Comparison of ENCODE assay signal across 17 cellular contexts in the genomic region with DNA sequence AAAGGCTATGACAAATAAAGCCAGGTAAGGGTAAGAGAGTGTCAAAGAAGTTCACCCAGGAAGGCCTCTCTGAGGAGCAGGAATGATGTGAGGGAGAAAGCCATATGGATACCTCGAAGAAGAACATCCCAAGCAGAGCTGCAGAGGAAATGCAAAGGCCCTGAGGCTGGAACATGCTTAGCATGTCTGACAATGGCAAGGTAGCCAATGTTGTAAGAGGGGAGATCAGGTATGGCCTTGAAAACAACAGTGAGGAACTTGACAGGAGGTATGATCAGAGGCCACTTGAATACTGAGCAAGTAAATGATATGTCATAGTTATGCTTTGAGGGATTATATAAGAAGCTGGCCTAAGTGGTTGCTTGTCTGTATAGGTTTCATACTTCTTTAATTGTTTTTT. TPM values are rescaled to one million over a fixed set of nuclear protein-coding genes. Genes with fewer than 3 reads are reported as not detected.
DNase-seq lines count a peak whose midpoint lies in the region; ATAC-seq and TF ChIP-seq lines count a peak whose summit lies in the region.
"Had no signal": no experiment of that assay in that cellular context is flagged by ENCODE, and none has a peak within 500 bp of the region (broad histone marks: within the 10 kb centered on the region; RNA-seq: fewer than 3 reads in every experiment).

No MANE protein-coding gene starts in this region.

- H3K27ac Mint-ChIP-seq in activated naive CD4-positive, alpha-beta T cell treated with anti-CD3 and anti-CD28 coated beads for 36 hours, result no peak overlapping the region
- H3K27ac Mint-ChIP-seq in activated naive CD4-positive, alpha-beta T cell treated with anti-CD3 and anti-CD28 coated beads, Interleukin-2, amount 50 U/mL, for 72 hours, result no peak overlapping the region
- peak overlapping the region; percentile 26 for H3K27ac Mint-ChIP-seq in central memory CD8-positive, alpha-beta T cell (ENCODE audit: low read depth)
- no peak overlapping the region for H3K27ac Mint-ChIP-seq in stimulated activated naive CD8-positive, alpha-beta T cell treated with anti-CD3 and anti-CD28 coated beads, Interleukin-15, amount 100 ng/mL, for 72 hours

- peaks cover 17% of the 10 kb centered on the region for H3K36me3 Mint-ChIP-seq in activated naive CD4-positive, alpha-beta T cell treated with anti-CD3 and anti-CD28 coated beads for 36 hours (ENCODE audit: low read depth)
- H3K36me3 Mint-ChIP-seq in activated naive CD4-positive, alpha-beta T cell treated with anti-CD3 and anti-CD28 coated beads, Interleukin-2, amount 50 U/mL, for 72 hours, result peaks cover 22 to 27% of the 10 kb centered on the region in 2 donors
- peaks cover 13% of the 10 kb centered on the region for H3K36me3 Mint-ChIP-seq in central memory CD8-positive, alpha-beta T cell (ENCODE audit: insufficient read depth)

- ATAC-seq in activated naive CD4-positive, alpha-beta T cell treated with anti-CD3 and anti-CD28 coated beads, Interleukin-2, amount 50 U/mL, for 72 hours, result no peak
- ATAC-seq in central memory CD8-positive, alpha-beta T cell (replicated peaks; ENCODE audit: extremely low read depth, poor library complexity, severe bottlenecking), result no peak
- ATAC-seq in stimulated activated naive CD8-positive, alpha-beta T cell treated with anti-CD3 and anti-CD28 coated beads, Interleukin-15, amount 100 ng/mL, for 72 hours, result no peak
- ATAC-seq in GM18520 (IDR thresholded peaks at IDR 0.05; ENCODE audit: unreplicated experiment), result no peak
- ATAC-seq: foreskin keratinocyte, HCT116 had no signal

- CTCF ChIA-PET in activated naive CD4-positive, alpha-beta T cell treated with anti-CD3 and anti-CD28 coated beads for 36 hours (lab: Charles Lee), result interaction anchor here (0.5 kb wide), 1 partner anchor 15 kb away, joined by 3 read pairs; no protein-coding TSS in a partner anchor

- H3K9me3 ChIP-seq in esophagus squamous epithelium, result no peaks in the 10 kb centered on the region
- H3K9me3 ChIP-seq: sigmoid colon had no signal

- no peaks in the 10 kb centered on the region for H3K9me3 Mint-ChIP-seq in activated naive CD4-positive, alpha-beta T cell treated with anti-CD3 and anti-CD28 coated beads for 36 hours
- no peaks in the 10 kb centered on the region for H3K9me3 Mint-ChIP-seq in activated naive CD4-positive, alpha-beta T cell treated with anti-CD3 and anti-CD28 coated beads, Interleukin-2, amount 50 U/mL, for 72 hours
- no peaks in the 10 kb centered on the region for H3K9me3 Mint-ChIP-seq in central memory CD8-positive, alpha-beta T cell
- H3K9me3 Mint-ChIP-seq in stimulated activated naive CD8-positive, alpha-beta T cell treated with anti-CD3 and anti-CD28 coated beads, Interleukin-15, amount 100 ng/mL, for 72 hours, result no peaks in the 10 kb centered on the region

- peak overlapping the region; percentile 57 for H3K4me3 Mint-ChIP-seq in activated naive CD4-positive, alpha-beta T cell treated with anti-CD3 and anti-CD28 coated beads for 36 hours
- peak overlapping the region; percentile 1 for H3K4me3 Mint-ChIP-seq in central memory CD8-positive, alpha-beta T cell
- peak overlapping the region; percentile 42 to 67 for H3K4me3 Mint-ChIP-seq in stimulated activated naive CD8-positive, alpha-beta T cell treated with anti-CD3 and anti-CD28 coated beads, Interleukin-15, amount 100 ng/mL, for 72 hours

- no peak for DNase-seq in activated naive CD4-positive, alpha-beta T cell treated with anti-CD3 and anti-CD28 coated beads for 36 hours
- no peak for DNase-seq in activated naive CD4-positive, alpha-beta T cell treated with anti-CD3 and anti-CD28 coated beads, Interleukin-2, amount 50 U/mL, for 72 hours (ENCODE audit: low spot score in 2 of 2)
- DNase-seq in NB4 (ENCODE audit: low read depth) (no peak), hypothalamus (lab: John Stamatoyannopoulos, UW) (no peak), esophagus squamous epithelium (lab: John Stamatoyannopoulos, UW) (no peak)
- no peak for DNase-seq in central memory CD8-positive, alpha-beta T cell (ENCODE audit: low spot score in 2 of 2)
- no peak for DNase-seq in stimulated activated naive CD8-positive, alpha-beta T cell treated with anti-CD3 and anti-CD28 coated beads, Interleukin-15, amount 100 ng/mL, for 72 hours
- DNase-seq: activated CD4-positive, alpha-beta T cell treated with anti-CD3 and anti-CD28 coated beads, Interleukin-2, amount 50 U/mL, for 48 hours; DMS53; effector memory CD4-positive, alpha-beta T cell; foreskin keratinocyte; NCI-H748 treated with DMSO at 0.1 percent for 48 hours; sigmoid colon; stimulated activated naive CD4-positive, alpha-beta T cell treated with Interleukin-2 at 50 U/mL for 16 hours had no signal

- intact Hi-C loops in activated naive CD4-positive, alpha-beta T cell treated with anti-CD3 and anti-CD28 coated beads for 36 hours (cut with micrococcal nuclease), result no loop called here
- intact Hi-C loops in esophagus squamous epithelium (cut with DNase I), result no loop called here

- TF ChIP-seq POLR2A in NB4 (IDR thresholded peaks at IDR 0.05; ENCODE audit: extremely low read depth, insufficient read length) (no peak), esophagus squamous epithelium (IDR thresholded peaks at IDR 0.05) (no peak)

- no peak overlapping the region for H3K27ac ChIP-seq in esophagus squamous epithelium
- H3K27ac ChIP-seq: cardiac muscle cell, foreskin keratinocyte, sigmoid colon had no signal

- no peaks in the 10 kb centered on the region for H3K36me3 ChIP-seq in esophagus squamous epithelium
- H3K36me3 ChIP-seq: cardiac muscle cell, sigmoid colon had no signal

- TF ChIP-seq CTCF in NB4 (IDR thresholded peaks at IDR 0.05; ENCODE audit: low read depth, low read length) (no peak), esophagus squamous epithelium (IDR thresholded peaks at IDR 0.05) (no peak)

- 73 to 89% methylated on average over 1 of the region's 1 CpG for WGBS in esophagus squamous epithelium, 2 donors

- H3K4me1 ChIP-seq in esophagus squamous epithelium, result peaks cover 6 to 52% (median 17%) of the 10 kb centered on the region in 3 donors

- H3K27me3 ChIP-seq in esophagus squamous epithelium, result no peaks in the 10 kb centered on the region
- H3K27me3 ChIP-seq: foreskin keratinocyte, sigmoid colon had no signal

- peaks cover 52% of the 10 kb centered on the region for H3K4me1 Mint-ChIP-seq in activated naive CD4-positive, alpha-beta T cell treated with anti-CD3 and anti-CD28 coated beads for 36 hours (ENCODE audit: low read depth)
- peaks cover 50% of the 10 kb centered on the region for H3K4me1 Mint-ChIP-seq in central memory CD8-positive, alpha-beta T cell
- peaks cover 50% of the 10 kb centered on the region for H3K4me1 Mint-ChIP-seq in stimulated activated naive CD8-positive, alpha-beta T cell treated with anti-CD3 and anti-CD28 coated beads, Interleukin-15, amount 100 ng/mL, for 72 hours

- no peaks in the 10 kb centered on the region for H3K27me3 Mint-ChIP-seq in activated naive CD4-positive, alpha-beta T cell treated with anti-CD3 and anti-CD28 coated beads for 36 hours (ENCODE audit: low read depth)
- no peaks in the 10 kb centered on the region for H3K27me3 Mint-ChIP-seq in central memory CD8-positive, alpha-beta T cell
- no peaks in the 10 kb centered on the region for H3K27me3 Mint-ChIP-seq in stimulated activated naive CD8-positive, alpha-beta T cell treated with anti-CD3 and anti-CD28 coated beads, Interleukin-15, amount 100 ng/mL, for 72 hours

- H3K4me3 ChIP-seq in NB4 (ENCODE audit: low read depth, low read length) (peak overlapping the region; percentile 2), esophagus squamous epithelium (no peak overlapping the region)
- H3K4me3 ChIP-seq: cardiac muscle cell, sigmoid colon had no signal

RNA-seq across cellular contexts. Expression of a gene that starts 3.8 kb away (rescaled TPM):
- total RNA-seq in activated naive CD4-positive, alpha-beta T cell treated with anti-CD3 and anti-CD28 coated beads for 36 hours, result 10 to 100 TPM; 14.3 to 15.1 TPM
- total RNA-seq in activated naive CD4-positive, alpha-beta T cell treated with anti-CD3 and anti-CD28 coated beads, Interleukin-2, amount 50 U/mL, for 72 hours, result 10 to 100 TPM; 15.6 to 29.1 TPM
- total RNA-seq in esophagus squamous epithelium, result 10 to 100 TPM; 14.3 to 37.8 (median 27.7) TPM

RNA-seq across cellular contexts. Expression of a gene that starts 15.3 kb away (rescaled TPM):
- total RNA-seq in activated naive CD4-positive, alpha-beta T cell treated with anti-CD3 and anti-CD28 coated beads for 36 hours, result 10 to 100 TPM; 49.9 to 55.4 TPM
- 10 to 100 TPM; 76.3 to 83.8 TPM for total RNA-seq in activated naive CD4-positive, alpha-beta T cell treated with anti-CD3 and anti-CD28 coated beads, Interleukin-2, amount 50 U/mL, for 72 hours
- total RNA-seq in esophagus squamous epithelium, result 10 to 100 TPM; 24.8 to 46.0 (median 32.9) TPM

Comparison
In these comparisons a context has a peak if more than half of its experiments do, and no peak if none do; other contexts are left out.
1. H3K4me3 Mint-ChIP-seq: peak in every context shown above with its lines; median percentile 57 in activated naive CD4-positive, alpha-beta T cell treated with anti-CD3 and anti-CD28 coated beads for 36 hours; 54 in stimulated activated naive CD8-positive, alpha-beta T cell treated with anti-CD3 and anti-CD28 coated beads, Interleukin-15, amount 100 ng/mL, for 72 hours; 1 in central memory CD8-positive, alpha-beta T cell.